ENCODE assay signal across 8 cellular contexts in the genomic region with DNA sequence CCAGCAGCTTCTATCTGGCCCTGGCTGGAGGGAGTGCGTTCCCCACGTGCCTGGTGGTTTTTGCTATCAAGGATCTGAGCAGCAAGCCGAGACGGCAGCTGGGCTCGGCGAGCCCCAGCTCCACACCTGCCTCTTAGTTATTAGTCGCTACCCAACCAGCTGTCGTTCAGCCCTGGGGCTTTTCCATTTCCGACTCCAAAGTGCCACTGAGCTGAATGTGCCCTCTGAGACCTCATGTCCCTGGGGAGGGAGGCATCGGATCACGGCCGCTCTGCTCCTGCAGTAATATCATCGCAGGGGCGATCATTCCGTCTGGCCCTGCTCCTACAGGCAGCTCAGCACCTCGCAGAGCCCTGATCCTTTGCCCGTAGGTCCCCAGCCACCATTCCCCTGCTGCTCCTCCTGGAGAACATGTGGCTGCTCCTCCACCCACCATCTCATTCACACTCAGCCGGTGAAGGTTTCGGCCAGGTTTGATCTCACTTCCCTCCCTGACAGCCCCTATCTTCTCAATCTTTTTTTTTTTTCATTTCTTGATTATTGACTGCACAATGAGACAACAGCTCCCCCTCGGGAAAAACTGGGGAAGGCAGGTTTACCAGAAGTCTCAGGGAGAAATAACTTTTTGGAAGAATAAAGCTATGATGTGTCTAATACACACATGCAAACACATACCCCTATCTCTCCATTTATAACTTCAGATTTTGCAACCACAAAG.
DNase-seq lines count a peak whose midpoint lies in the region; ATAC-seq and TF ChIP-seq lines count a peak whose summit lies in the region.
"Had no signal": no experiment of that assay in that cellular context is flagged by ENCODE, and none has a peak within 500 bp of the region (broad histone marks: within the 10 kb centered on the region; RNA-seq: fewer than 3 reads in every experiment).

No MANE protein-coding gene starts in this region.

- H4K20me1 ChIP-seq in fibroblast of lung (ENCODE audit: control insufficient read depth, extremely low read depth, insufficient read depth, low read length) (no peaks in the 10 kb centered on the region), smooth muscle cell (ENCODE audit: low read depth) (peaks cover 68% of the 10 kb centered on the region)

- TF ChIP-seq CTCF in fibroblast of lung (conservative IDR thresholded peaks at IDR 0.05 in 1 of 2, IDR thresholded peaks at IDR 0.05 in 1 of 2; ENCODE audit: low read depth in 1 of 2, low read length in 2 of 2): peak; percentile 51 to 56
- peak; percentile 22 for TF ChIP-seq CTCF in smooth muscle cell (IDR thresholded peaks at IDR 0.05; ENCODE audit: borderline replicate concordance, insufficient read depth, poor library complexity, severe bottlenecking)

- POLR2A ChIA-PET in HEK293T (lab: Yijun Ruan, JAX): no interaction called here

- H3K27ac ChIP-seq in fibroblast of lung (ENCODE audit: insufficient read depth, low read length) (no peak overlapping the region), smooth muscle cell (ENCODE audit: low read depth) (no peak overlapping the region)

- peaks cover 38% of the 10 kb centered on the region for H3K79me2 ChIP-seq in fibroblast of lung (ENCODE audit: control insufficient read depth, insufficient read depth, low read length)
- H3K79me2 ChIP-seq in smooth muscle cell (ENCODE audit: low read depth): peaks cover 9% of the 10 kb centered on the region

- H3F3A ChIP-seq in smooth muscle cell (ENCODE audit: low read depth): no peaks in the 10 kb centered on the region

- H3K4me1 ChIP-seq in fibroblast of lung (ENCODE audit: control insufficient read depth, extremely low read depth, insufficient read depth, low read length): peaks cover 2% of the 10 kb centered on the region
- peaks cover 11% of the 10 kb centered on the region for H3K4me1 ChIP-seq in smooth muscle cell (ENCODE audit: low read depth)

- no peak overlapping the region for H2AFZ ChIP-seq in fibroblast of lung (ENCODE audit: low read length)
- no peak overlapping the region for H2AFZ ChIP-seq in smooth muscle cell (ENCODE audit: low read depth)

- peak overlapping the region; percentile 16 for H3K9ac ChIP-seq in fibroblast of lung (ENCODE audit: insufficient read depth, low read length)
- H3K9ac ChIP-seq in smooth muscle cell (ENCODE audit: low read depth): no peak overlapping the region

- no peaks in the 10 kb centered on the region for H3K27me3 ChIP-seq in fibroblast of lung (ENCODE audit: control insufficient read depth, insufficient read depth, low read length)
- no peaks in the 10 kb centered on the region for H3K27me3 ChIP-seq in smooth muscle cell (ENCODE audit: low read depth)

- ATAC-seq in GM21423 (IDR thresholded peaks at IDR 0.05; ENCODE audit: unreplicated experiment): no peak
- no peak for ATAC-seq in HG03520 (IDR thresholded peaks at IDR 0.05; ENCODE audit: unreplicated experiment)

- H3K4me3 ChIP-seq in fibroblast of lung (replicated peaks in 1 of 4; ENCODE audit: control extremely low read depth in 1 of 4, insufficient read depth in 1 of 4, low read depth in 3 of 4, low read length in 4 of 4) (no peak overlapping the region), smooth muscle cell (no peak overlapping the region)

- H3K9me3 ChIP-seq in fibroblast of lung (ENCODE audit: control insufficient read depth, insufficient read depth, low read depth, low read length) (no peaks in the 10 kb centered on the region), smooth muscle cell (replicated peaks; ENCODE audit: low read depth) (no peaks in the 10 kb centered on the region)

- no peak overlapping the region for H3K4me2 ChIP-seq in fibroblast of lung (ENCODE audit: extremely low read depth, insufficient read depth, low read length)
- no peak overlapping the region for H3K4me2 ChIP-seq in smooth muscle cell

- CTCF ChIA-PET in HEK293T (lab: Yijun Ruan, JAX): interaction anchor here (0.7 to 1.8 kb wide), 9 partner anchors 9 to 906 kb away, joined by 3 to 12 read pairs (median 3); no protein-coding TSS in a partner anchor

- 75% methylated on average over 20 of the region's 20 CpGs for WGBS in smooth muscle cell (ENCODE audit: low lambda C conversion rate)

- H3K36me3 ChIP-seq in fibroblast of lung (ENCODE audit: control insufficient read depth, insufficient read depth, low read length): peaks cover 22% of the 10 kb centered on the region
- no peaks in the 10 kb centered on the region for H3K36me3 ChIP-seq in smooth muscle cell (ENCODE audit: low read depth)

- no peak for DNase-seq in HEK293T (ENCODE audit: extremely low spot score)
- DNase-seq in NCI-H69 (lab: John Stamatoyannopoulos, UW): peak; percentile 95
- peak; percentile 24 to 33 for DNase-seq in fibroblast of lung (ENCODE audit: low read depth in 2 of 2)
- no peak for DNase-seq in smooth muscle cell (lab: John Stamatoyannopoulos, UW; ENCODE audit: unreplicated experiment)
- DNase-seq in effector CD8-positive, alpha-beta T cell (lab: John Stamatoyannopoulos, UW): no peak
- DNase-seq: activated B cell treated with CpG ODN at 0.5 μM for 24 hours had no signal

TF ChIP-seq in HEK293T, 16 proteins besides CTCF, POLR2A, EP300 and RAD21:
- TF ChIP-seq ZNF384 (IDR thresholded peaks at IDR 0.05): peak; percentile 87
- no peak for TF ChIP-seq ARNT (IDR thresholded peaks at IDR 0.05)

Comparison
In these comparisons a context has a peak if more than half of its experiments do, and no peak if none do; other contexts are left out.
1. DNase-seq: peak in NCI-H69 (single experiment) and fibroblast of lung (2 of 2); none in HEK293T (single experiment), smooth muscle cell (single experiment) and effector CD8-positive, alpha-beta T cell (single experiment).